Comparison of ENCODE assay signal across 23 cellular contexts in the genomic region with DNA sequence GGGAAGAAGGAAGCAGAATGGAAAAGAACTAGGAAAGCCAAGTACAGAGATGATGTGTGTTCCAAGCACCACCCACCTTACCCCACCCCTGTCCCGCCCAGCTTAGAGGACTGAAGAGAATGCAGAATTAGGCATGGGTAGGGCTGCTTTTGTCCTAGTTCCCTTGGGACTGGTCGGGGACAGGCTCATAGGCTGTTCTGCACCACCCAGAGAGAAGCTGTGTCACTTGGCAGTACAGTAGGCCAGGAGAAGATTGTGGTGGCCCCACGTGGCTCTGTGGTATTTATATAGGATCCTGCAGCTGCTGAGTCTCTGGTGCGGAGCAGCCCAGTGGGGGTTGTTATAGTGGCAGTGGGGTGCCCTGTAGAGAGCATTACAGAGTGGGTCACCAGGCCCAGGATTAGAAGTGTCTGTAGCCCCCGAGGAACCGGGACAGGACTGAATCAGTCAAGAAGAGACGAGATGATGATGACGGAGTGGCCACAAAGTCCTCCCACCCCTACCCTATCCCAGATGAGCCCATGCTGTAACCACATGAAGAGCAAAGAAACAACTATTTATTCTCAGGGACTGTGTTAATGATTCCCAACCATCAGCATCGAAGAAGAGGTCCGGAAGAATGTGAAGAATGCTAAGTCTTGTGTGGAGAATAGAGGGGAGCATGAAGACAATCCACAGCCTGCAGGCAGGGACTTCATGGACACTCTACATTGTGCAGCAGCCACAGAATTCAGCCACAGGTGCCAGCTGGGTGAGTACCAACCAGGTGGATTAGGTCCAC.
DNase-seq lines count a peak whose midpoint lies in the region; ATAC-seq, FAIRE-seq and TF ChIP-seq lines count a peak whose summit lies in the region.
"Had no signal": no experiment of that assay in that cellular context is flagged by ENCODE, and none has a peak within 500 bp of the region (broad histone marks: within the 10 kb centered on the region; RNA-seq: fewer than 3 reads in every experiment).

No MANE protein-coding gene starts in this region.

- H3K36me3 Mint-ChIP-seq in neural progenitor cell = no peaks in the 10 kb centered on the region

- peak; percentile 60 for FAIRE-seq in bronchial epithelial cell (lab: Jason Lieb, UNC)
- FAIRE-seq: GM12891, keratinocyte had no signal

- H3K4me3 ChIP-seq in bronchial epithelial cell (ENCODE audit: low read depth, low read length) (no peak overlapping the region), neural progenitor cell (no peak overlapping the region), tibial artery (no peak overlapping the region)
- H3K4me3 ChIP-seq: cardiac muscle cell, hepatocyte, right atrium auricular region had no signal

- no peaks in the 10 kb centered on the region for H3F3A ChIP-seq in neural progenitor cell (ENCODE audit: low read depth)

- H3K9me3 Mint-ChIP-seq in neural progenitor cell = no peaks in the 10 kb centered on the region

- H3K27me3 ChIP-seq in bronchial epithelial cell (ENCODE audit: control insufficient read depth, insufficient read depth, low read length) (no peaks in the 10 kb centered on the region), neural progenitor cell (no peaks in the 10 kb centered on the region), tibial artery (no peaks in the 10 kb centered on the region)
- H3K27me3 ChIP-seq: cardiac muscle cell, hepatocyte, neutrophil, right atrium auricular region had no signal

- no peak overlapping the region for H3K4me3 Mint-ChIP-seq in neural progenitor cell
- H3K4me3 Mint-ChIP-seq: T-helper 17 cell had no signal

- H3K36me3 ChIP-seq in bronchial epithelial cell (ENCODE audit: control insufficient read depth, insufficient read depth, low read length) = no peaks in the 10 kb centered on the region
- H3K36me3 ChIP-seq in neural progenitor cell = no peaks in the 10 kb centered on the region
- H3K36me3 ChIP-seq in tibial artery = no peaks in the 10 kb centered on the region
- H3K36me3 ChIP-seq: cardiac muscle cell, neutrophil, right atrium auricular region had no signal

- H4K20me1 ChIP-seq in neural progenitor cell (ENCODE audit: low read depth) = no peaks in the 10 kb centered on the region

- H3K27me3 Mint-ChIP-seq in neural progenitor cell (ENCODE audit: insufficient read depth, low read depth) = no peaks in the 10 kb centered on the region

- H3K27ac Mint-ChIP-seq in neural progenitor cell = no peak overlapping the region
- H3K27ac Mint-ChIP-seq: T-helper 17 cell had no signal

- H3K27ac ChIP-seq in neural progenitor cell (no peak overlapping the region), tibial artery (no peak overlapping the region)
- H3K27ac ChIP-seq: cardiac muscle cell, hepatocyte, neutrophil, right atrium auricular region had no signal

- no peaks in the 10 kb centered on the region for H3K79me2 ChIP-seq in neural progenitor cell (ENCODE audit: low read depth)
- H3K79me2 ChIP-seq: hepatocyte had no signal

- H3K4me2 ChIP-seq in neural progenitor cell = no peak overlapping the region
- H3K4me2 ChIP-seq: hepatocyte had no signal

- H3K4me1 Mint-ChIP-seq in neural progenitor cell = peaks cover 2% of the 10 kb centered on the region
- H3K4me1 Mint-ChIP-seq: T-helper 17 cell had no signal

- H2AFZ ChIP-seq in neural progenitor cell (replicated peaks) = no peak overlapping the region
- H2AFZ ChIP-seq: hepatocyte had no signal

- no peak for ATAC-seq in GM21515 (IDR thresholded peaks at IDR 0.05; ENCODE audit: unreplicated experiment)
- ATAC-seq: T-helper 17 cell had no signal

- TF ChIP-seq CTCF in bronchial epithelial cell (IDR thresholded peaks at IDR 0.05; ENCODE audit: insufficient read depth, low read length, severe bottlenecking) (no peak), neural progenitor cell (IDR thresholded peaks at IDR 0.05) (no peak), tibial artery (IDR thresholded peaks at IDR 0.05) (no peak)

- intact Hi-C loops in tibial artery (cut with DNase I; ENCODE audit: low total_unique reads) = no loop called here

- DNase-seq in Daoy (ENCODE audit: low read depth) (peak; percentile 21), NCI-H2107 (lab: John Stamatoyannopoulos, UW) (peak; percentile 65), bronchial epithelial cell (ENCODE audit: low read depth) (no peak), neural progenitor cell (ENCODE audit: low spot score) (peak; percentile 3), midbrain (lab: John Stamatoyannopoulos, UW) (no peak), AG20443 (ENCODE audit: low spot score) (no peak), tibial artery (no peak)
- DNase-seq: AML-193; effector CD4-positive, alpha-beta T cell; GF-D8; GOT3; NCI-H1694; NCI-H446 treated with DMSO at 0.1 percent for 48 hours; SHP77; stimulated activated CD4-positive, alpha-beta T cell treated with anti-CD3 and anti-CD28 coated beads, Interleukin-1b, Interleukin-23, amount 100 ng/mL, for 48 hours; T-helper 17 cell had no signal

- no peaks in the 10 kb centered on the region for H3K9me3 ChIP-seq in neural progenitor cell (ENCODE audit: low read depth)
- no peaks in the 10 kb centered on the region for H3K9me3 ChIP-seq in tibial artery
- H3K9me3 ChIP-seq: neutrophil, right atrium auricular region had no signal

- H3K9ac ChIP-seq in neural progenitor cell = no peak overlapping the region

- H3K4me1 ChIP-seq in neural progenitor cell = peaks cover 6% of the 10 kb centered on the region
- no peaks in the 10 kb centered on the region for H3K4me1 ChIP-seq in tibial artery
- H3K4me1 ChIP-seq: right atrium auricular region had no signal

Comparison
In these comparisons a context has a peak if more than half of its experiments do, and no peak if none do; other contexts are left out.
1. DNase-seq: peak in Daoy (single experiment), NCI-H2107 (single experiment) and neural progenitor cell (single experiment); none in bronchial epithelial cell (single experiment), midbrain (single experiment), AG20443 (single experiment) and tibial artery (0 of 2).